ENCODE assay signal across 1 cellular context in the genomic region with DNA sequence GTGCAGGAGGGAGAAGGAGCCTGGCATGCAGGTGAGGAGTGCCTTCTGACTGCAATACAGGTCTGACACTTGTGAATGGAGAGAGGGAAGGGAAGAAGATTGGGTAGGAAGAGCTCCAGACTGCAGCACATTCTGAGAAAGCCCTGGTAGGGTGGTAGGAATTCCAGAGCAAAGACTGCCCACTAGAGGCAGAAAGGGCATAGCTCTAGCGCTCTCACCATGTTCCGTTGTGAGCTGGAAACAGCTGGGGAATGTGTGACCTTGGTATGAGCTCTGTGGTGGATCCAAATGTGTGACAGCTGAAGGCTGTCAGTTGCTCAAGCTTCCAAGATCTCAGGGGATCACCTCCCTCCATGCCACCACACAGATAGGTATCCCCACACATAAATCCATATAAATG.
TF ChIP-seq lines count a peak whose summit lies in the region.

No MANE protein-coding gene starts in this region.

TF ChIP-seq in WTC11, 78 proteins besides CTCF, POLR2A, EP300 and RAD21 (continued from another document):
- TF ChIP-seq, protein P1, sequence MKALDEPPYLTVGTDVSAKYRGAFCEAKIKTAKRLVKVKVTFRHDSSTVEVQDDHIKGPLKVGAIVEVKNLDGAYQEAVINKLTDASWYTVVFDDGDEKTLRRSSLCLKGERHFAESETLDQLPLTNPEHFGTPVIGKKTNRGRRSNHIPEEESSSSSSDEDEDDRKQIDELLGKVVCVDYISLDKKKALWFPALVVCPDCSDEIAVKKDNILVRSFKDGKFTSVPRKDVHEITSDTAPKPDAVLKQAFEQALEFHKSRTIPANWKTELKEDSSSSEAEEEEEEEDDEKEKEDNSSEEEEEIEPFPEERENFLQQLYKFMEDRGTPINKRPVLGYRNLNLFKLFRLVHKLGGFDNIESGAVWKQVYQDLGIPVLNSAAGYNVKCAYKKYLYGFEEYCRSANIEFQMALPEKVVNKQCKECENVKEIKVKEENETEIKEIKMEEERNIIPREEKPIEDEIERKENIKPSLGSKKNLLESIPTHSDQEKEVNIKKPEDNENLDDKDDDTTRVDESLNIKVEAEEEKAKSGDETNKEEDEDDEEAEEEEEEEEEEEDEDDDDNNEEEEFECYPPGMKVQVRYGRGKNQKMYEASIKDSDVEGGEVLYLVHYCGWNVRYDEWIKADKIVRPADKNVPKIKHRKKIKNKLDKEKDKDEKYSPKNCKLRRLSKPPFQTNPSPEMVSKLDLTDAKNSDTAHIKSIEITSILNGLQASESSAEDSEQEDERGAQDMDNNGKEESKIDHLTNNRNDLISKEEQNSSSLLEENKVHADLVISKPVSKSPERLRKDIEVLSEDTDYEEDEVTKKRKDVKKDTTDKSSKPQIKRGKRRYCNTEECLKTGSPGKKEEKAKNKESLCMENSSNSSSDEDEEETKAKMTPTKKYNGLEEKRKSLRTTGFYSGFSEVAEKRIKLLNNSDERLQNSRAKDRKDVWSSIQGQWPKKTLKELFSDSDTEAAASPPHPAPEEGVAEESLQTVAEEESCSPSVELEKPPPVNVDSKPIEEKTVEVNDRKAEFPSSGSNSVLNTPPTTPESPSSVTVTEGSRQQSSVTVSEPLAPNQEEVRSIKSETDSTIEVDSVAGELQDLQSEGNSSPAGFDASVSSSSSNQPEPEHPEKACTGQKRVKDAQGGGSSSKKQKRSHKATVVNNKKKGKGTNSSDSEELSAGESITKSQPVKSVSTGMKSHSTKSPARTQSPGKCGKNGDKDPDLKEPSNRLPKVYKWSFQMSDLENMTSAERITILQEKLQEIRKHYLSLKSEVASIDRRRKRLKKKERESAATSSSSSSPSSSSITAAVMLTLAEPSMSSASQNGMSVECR (CRISPR knock-in tag; IDR thresholded peaks at IDR 0.05; ENCODE audit: borderline replicate concordance): no peak
- TF ChIP-seq, protein P2, sequence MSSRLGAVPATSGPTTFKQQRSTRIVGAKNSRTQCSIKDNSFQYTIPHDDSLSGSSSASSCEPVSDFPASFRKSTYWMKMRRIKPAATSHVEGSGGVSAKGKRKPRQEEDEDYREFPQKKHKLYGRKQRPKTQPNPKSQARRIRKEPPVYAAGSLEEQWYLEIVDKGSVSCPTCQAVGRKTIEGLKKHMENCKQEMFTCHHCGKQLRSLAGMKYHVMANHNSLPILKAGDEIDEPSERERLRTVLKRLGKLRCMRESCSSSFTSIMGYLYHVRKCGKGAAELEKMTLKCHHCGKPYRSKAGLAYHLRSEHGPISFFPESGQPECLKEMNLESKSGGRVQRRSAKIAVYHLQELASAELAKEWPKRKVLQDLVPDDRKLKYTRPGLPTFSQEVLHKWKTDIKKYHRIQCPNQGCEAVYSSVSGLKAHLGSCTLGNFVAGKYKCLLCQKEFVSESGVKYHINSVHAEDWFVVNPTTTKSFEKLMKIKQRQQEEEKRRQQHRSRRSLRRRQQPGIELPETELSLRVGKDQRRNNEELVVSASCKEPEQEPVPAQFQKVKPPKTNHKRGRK (CRISPR knock-in tag; IDR thresholded peaks at IDR 0.05; ENCODE audit: borderline replicate concordance): no peak
- TF ChIP-seq, protein P3, sequence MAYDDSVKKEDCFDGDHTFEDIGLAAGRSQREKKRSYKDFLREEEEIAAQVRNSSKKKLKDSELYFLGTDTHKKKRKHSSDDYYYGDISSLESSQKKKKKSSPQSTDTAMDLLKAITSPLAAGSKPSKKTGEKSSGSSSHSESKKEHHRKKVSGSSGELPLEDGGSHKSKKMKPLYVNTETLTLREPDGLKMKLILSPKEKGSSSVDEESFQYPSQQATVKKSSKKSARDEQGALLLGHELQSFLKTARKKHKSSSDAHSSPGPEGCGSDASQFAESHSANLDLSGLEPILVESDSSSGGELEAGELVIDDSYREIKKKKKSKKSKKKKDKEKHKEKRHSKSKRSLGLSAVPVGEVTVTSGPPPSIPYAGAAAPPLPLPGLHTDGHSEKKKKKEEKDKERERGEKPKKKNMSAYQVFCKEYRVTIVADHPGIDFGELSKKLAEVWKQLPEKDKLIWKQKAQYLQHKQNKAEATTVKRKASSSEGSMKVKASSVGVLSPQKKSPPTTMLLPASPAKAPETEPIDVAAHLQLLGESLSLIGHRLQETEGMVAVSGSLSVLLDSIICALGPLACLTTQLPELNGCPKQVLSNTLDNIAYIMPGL (CRISPR knock-in tag; IDR thresholded peaks at IDR 0.05): no peak
- TF ChIP-seq, protein P4, sequence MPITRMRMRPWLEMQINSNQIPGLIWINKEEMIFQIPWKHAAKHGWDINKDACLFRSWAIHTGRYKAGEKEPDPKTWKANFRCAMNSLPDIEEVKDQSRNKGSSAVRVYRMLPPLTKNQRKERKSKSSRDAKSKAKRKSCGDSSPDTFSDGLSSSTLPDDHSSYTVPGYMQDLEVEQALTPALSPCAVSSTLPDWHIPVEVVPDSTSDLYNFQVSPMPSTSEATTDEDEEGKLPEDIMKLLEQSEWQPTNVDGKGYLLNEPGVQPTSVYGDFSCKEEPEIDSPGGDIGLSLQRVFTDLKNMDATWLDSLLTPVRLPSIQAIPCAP (CRISPR knock-in tag; IDR thresholded peaks at IDR 0.05): no peak
- TF ChIP-seq ETV6 (CRISPR knock-in tag; IDR thresholded peaks at IDR 0.05) (no peak), TCF7 (CRISPR knock-in tag; IDR thresholded peaks at IDR 0.05; ENCODE audit: low read depth) (no peak)
- TF ChIP-seq, protein P5, sequence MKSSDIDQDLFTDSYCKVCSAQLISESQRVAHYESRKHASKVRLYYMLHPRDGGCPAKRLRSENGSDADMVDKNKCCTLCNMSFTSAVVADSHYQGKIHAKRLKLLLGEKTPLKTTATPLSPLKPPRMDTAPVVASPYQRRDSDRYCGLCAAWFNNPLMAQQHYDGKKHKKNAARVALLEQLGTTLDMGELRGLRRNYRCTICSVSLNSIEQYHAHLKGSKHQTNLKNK (CRISPR knock-in tag; IDR thresholded peaks at IDR 0.05): no peak
